8 cellular contexts compared by ENCODE assay signal in genomic region chr5:88502179-88503064, GRCh38.
A peak's percentile ranks its signal among the peaks of the same experiment; 100 is the strongest.
DNase-seq lines count a peak whose midpoint lies in the region; ATAC-seq and TF ChIP-seq lines count a peak whose summit lies in the region.

No MANE protein-coding gene starts in this region.

- H3K4me1 ChIP-seq in mucosa of stomach (ENCODE audit: control insufficient read depth, insufficient read depth, low read length) = no peaks in the 10 kb centered on the region

- H3K36me3 ChIP-seq in GM06990 (ENCODE audit: control insufficient read depth, insufficient read depth, low read length) (no peaks in the 10 kb centered on the region), mucosa of stomach (ENCODE audit: control insufficient read depth, insufficient read depth, low read length) (no peaks in the 10 kb centered on the region)

- peak overlapping the region; percentile 39 for H3K9ac ChIP-seq in mucosa of stomach (ENCODE audit: low read length)

- H3K4me3 ChIP-seq in GM06990 (replicated peaks; ENCODE audit: low read depth, low read length) (peak overlapping the region; percentile 63), astrocyte of the spinal cord (ENCODE audit: low read depth, low read length) (peak overlapping the region; percentile 41), mucosa of stomach (ENCODE audit: low read length) (peak overlapping the region; percentile 8)

- ATAC-seq in GM21381 (IDR thresholded peaks at IDR 0.05; ENCODE audit: unreplicated experiment) = peak; percentile 85
- ATAC-seq in HG03565 (IDR thresholded peaks at IDR 0.05; ENCODE audit: unreplicated experiment) = peak; percentile 87

- H3K27me3 ChIP-seq in GM06990 (replicated peaks; ENCODE audit: control insufficient read depth, insufficient read depth, low read length) (no peaks in the 10 kb centered on the region), mucosa of stomach (ENCODE audit: control insufficient read depth, insufficient read depth, low read length) (no peaks in the 10 kb centered on the region)

- DNase-seq in GM06990 (ENCODE audit: extremely low read depth, insufficient read length) (peak; percentile 26), astrocyte of the spinal cord (ENCODE audit: low read depth, low spot score) (peak; percentile 61), NCI-H446 treated with DMSO at 0.1 percent for 48 hours (lab: John Stamatoyannopoulos, UW) (no peak), OCI-M2 (lab: John Stamatoyannopoulos, UW; ENCODE audit: unreplicated experiment) (no peak), NCI-H82 treated with DMSO at 0.1 percent for 48 hours (lab: John Stamatoyannopoulos, UW; ENCODE audit: unreplicated experiment) (no peak)

- in situ Hi-C loops in astrocyte of the spinal cord (cut with HindIII; ENCODE audit: low sequenced_read_pairs) = no loop called here

- H3K9me3 ChIP-seq in mucosa of stomach (ENCODE audit: control insufficient read depth, low read length) = no peaks in the 10 kb centered on the region

- TF ChIP-seq CTCF in GM06990 (IDR thresholded peaks at IDR 0.05; ENCODE audit: insufficient read depth, low read length, poor library complexity, severe bottlenecking) (no peak), astrocyte of the spinal cord (IDR thresholded peaks at IDR 0.05; ENCODE audit: low read depth, low read length) (no peak)

Comparison
In these comparisons a context has a peak if more than half of its experiments do, and no peak if none do; other contexts are left out.
1. DNase-seq: peak in GM06990 (single experiment) and astrocyte of the spinal cord (single experiment); none in NCI-H446 treated with DMSO at 0.1 percent for 48 hours (single experiment), OCI-M2 (single experiment) and NCI-H82 treated with DMSO at 0.1 percent for 48 hours (single experiment).
2. H3K4me3 ChIP-seq: peak in every context shown above with its lines; median percentile 63 in GM06990; 41 in astrocyte of the spinal cord; 8 in mucosa of stomach.